16 cellular contexts compared by ENCODE assay signal in the genomic region with DNA sequence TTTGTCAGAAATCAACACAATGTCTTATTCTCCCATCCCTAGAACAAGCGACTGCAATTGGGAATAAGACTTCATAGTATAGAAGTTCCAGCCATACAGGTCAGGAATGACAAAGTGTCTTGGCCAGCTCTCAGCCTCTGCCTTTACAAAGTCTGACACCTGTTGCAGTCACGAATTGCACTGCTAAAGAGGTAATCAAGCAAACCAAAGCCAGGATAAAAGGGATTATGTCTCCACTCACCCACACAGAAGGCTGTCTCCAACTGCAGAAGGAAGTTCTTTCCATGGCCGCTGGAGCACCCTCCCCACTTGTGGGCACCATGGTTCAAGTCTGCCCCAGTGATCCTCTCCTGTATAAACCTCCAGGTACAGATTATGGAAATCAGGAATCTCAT.
DNase-seq lines count a peak whose midpoint lies in the region; ATAC-seq and TF ChIP-seq lines count a peak whose summit lies in the region.
"Had no signal": no experiment of that assay in that cellular context is flagged by ENCODE, and none has a peak within 500 bp of the region (broad histone marks: within the 10 kb centered on the region; RNA-seq: fewer than 3 reads in every experiment).

No MANE protein-coding gene starts in this region.

- H3K4me2 ChIP-seq in hepatocyte, result peak overlapping the region; percentile 55
- H3K4me2 ChIP-seq: BLaER1 had no signal

- no peaks in the 10 kb centered on the region for H3K36me3 ChIP-seq in MG63
- no peaks in the 10 kb centered on the region for H3K36me3 ChIP-seq in ascending aorta
- H3K36me3 ChIP-seq in hepatocyte (replicated peaks; ENCODE audit: insufficient read depth, low read depth), result no peaks in the 10 kb centered on the region
- H3K36me3 ChIP-seq in stomach smooth muscle (ENCODE audit: control insufficient read depth in 2 of 2, insufficient read depth in 2 of 2, low read length in 2 of 2), result no peaks in the 10 kb centered on the region
- H3K36me3 ChIP-seq: BLaER1, thoracic aorta had no signal

- H3K9me2 ChIP-seq in hepatocyte (replicated peaks; ENCODE audit: insufficient read depth), result no peaks in the 10 kb centered on the region

- H4K20me1 ChIP-seq in hepatocyte (ENCODE audit: insufficient read depth, poor library complexity, severe bottlenecking), result no peaks in the 10 kb centered on the region
- H4K20me1 ChIP-seq: BLaER1 had no signal

- H3K4me1 ChIP-seq in ascending aorta, result peaks cover 1 to 31% of the 10 kb centered on the region in 2 donors
- peaks cover 40% of the 10 kb centered on the region for H3K4me1 ChIP-seq in hepatocyte (ENCODE audit: insufficient read depth)
- H3K4me1 ChIP-seq in stomach smooth muscle (ENCODE audit: control insufficient read depth, insufficient read depth, low read length), result peaks cover 29% of the 10 kb centered on the region

- H3K9me3 ChIP-seq in MG63 (no peaks in the 10 kb centered on the region), ascending aorta (no peaks in the 10 kb centered on the region), hepatocyte (ENCODE audit: low read depth) (no peaks in the 10 kb centered on the region), stomach smooth muscle (ENCODE audit: control insufficient read depth in 2 of 2, low read length in 2 of 2) (no peaks in the 10 kb centered on the region)
- H3K9me3 ChIP-seq: BLaER1, thoracic aorta had no signal

- no peak overlapping the region for H2AFZ ChIP-seq in hepatocyte

- no peak overlapping the region for H3K27ac Mint-ChIP-seq in naive thymus-derived CD8-positive, alpha-beta T cell
- H3K27ac Mint-ChIP-seq: activated T-helper 2 cell treated with anti-CD3 and anti-CD28 coated beads, Interferon-gamma antibody, Interleukin-2, Interleukin-4, amounts not matched to agents 10 μg/mL and 5 μg/mL and 100 μg/mL, durations not matched to agents 14 hours and 24 hours and 36 hours had no signal

- H3K4me3 ChIP-seq in MG63 (no peak overlapping the region), ascending aorta (no peak overlapping the region), hepatocyte (no peak overlapping the region), stomach smooth muscle (ENCODE audit: low read length in 2 of 2) (no peak overlapping the region)
- H3K4me3 ChIP-seq: BLaER1, thoracic aorta had no signal

- no peaks in the 10 kb centered on the region for H3K79me2 ChIP-seq in hepatocyte

- peaks cover 0 to 11% (median 0%) of the 10 kb centered on the region in 5 donors for H3K27me3 Mint-ChIP-seq in naive thymus-derived CD8-positive, alpha-beta T cell

- H3K4me1 Mint-ChIP-seq in naive thymus-derived CD8-positive, alpha-beta T cell, result no peaks in the 10 kb centered on the region

- intact Hi-C loops in ascending aorta (cut with DNase I), result no loop called here

- no peak overlapping the region for H3K4me3 Mint-ChIP-seq in naive thymus-derived CD8-positive, alpha-beta T cell

- ATAC-seq in naive thymus-derived CD8-positive, alpha-beta T cell, result no peak
- ATAC-seq: activated CD4-positive, CD25-positive, alpha-beta regulatory T cell treated with anti-CD3 and anti-CD28 coated beads, Interleukin-2, amount 50 U/mL, for 24 hours had no signal

- 69% methylated on average over 3 of the region's 3 CpGs for WGBS in hepatocyte (ENCODE audit: low lambda C conversion rate, missing lambda C conversion rate)

- H3K9me3 Mint-ChIP-seq in naive thymus-derived CD8-positive, alpha-beta T cell, result no peaks in the 10 kb centered on the region
- H3K9me3 Mint-ChIP-seq: activated T-helper 2 cell treated with anti-CD3 and anti-CD28 coated beads, Interferon-gamma antibody, Interleukin-2, Interleukin-4, amounts not matched to agents 10 μg/mL and 5 μg/mL and 100 μg/mL, durations not matched to agents 14 hours and 24 hours and 36 hours had no signal

- no peak for TF ChIP-seq CTCF in ascending aorta (IDR thresholded peaks at IDR 0.05)
- TF ChIP-seq CTCF in hepatocyte (IDR thresholded peaks at IDR 0.05; ENCODE audit: poor library complexity), result no peak

- POLR2A ChIA-PET in naive thymus-derived CD8-positive, alpha-beta T cell (lab: Charles Lee), result no interaction called here

- H3K9ac ChIP-seq in stomach smooth muscle (ENCODE audit: low read length in 2 of 2), result no peak overlapping the region
- H3K9ac ChIP-seq: BLaER1 had no signal

- DNase-seq in MG63, result peak; percentile 43
- peak in 1 of 2 donors; percentile 12 for DNase-seq in ascending aorta (ENCODE audit: low spot score in 2 of 2)
- no peak for DNase-seq in hepatocyte (ENCODE audit: low spot score)
- no peak for DNase-seq in naive thymus-derived CD8-positive, alpha-beta T cell
- no peak for DNase-seq in activated CD4-positive, alpha-beta T cell treated with anti-CD3 and anti-CD28 coated beads for 48 hours
- DNase-seq in activated effector memory CD4-positive, alpha-beta T cell treated with Interleukin-2 at 50 U/mL for 16 hours, result no peak
- no peak for DNase-seq in OCI-M2 (lab: John Stamatoyannopoulos, UW; ENCODE audit: unreplicated experiment)
- DNase-seq: hypothalamus, kidney glomerular epithelial cell, NCI-H1436, SHP77 treated with DMSO at 0.1 percent for 48 hours had no signal

- no peaks in the 10 kb centered on the region for H3K36me3 Mint-ChIP-seq in naive thymus-derived CD8-positive, alpha-beta T cell

- H3K27ac ChIP-seq in ascending aorta (peak overlapping the region; percentile 46 to 60), hepatocyte (peak overlapping the region; percentile 90), stomach smooth muscle (ENCODE audit: low read length) (peak overlapping the region; percentile 37)
- H3K27ac ChIP-seq: BLaER1, thoracic aorta had no signal

- no peaks in the 10 kb centered on the region for H3K27me3 ChIP-seq in MG63
- H3K27me3 ChIP-seq in ascending aorta, result no peaks in the 10 kb centered on the region
- H3K27me3 ChIP-seq in hepatocyte, result no peaks in the 10 kb centered on the region
- H3K27me3 ChIP-seq in stomach smooth muscle (ENCODE audit: control insufficient read depth in 1 of 2, insufficient read depth in 2 of 2, low read length in 2 of 2), result no peaks in the 10 kb centered on the region
- H3K27me3 ChIP-seq: BLaER1 had no signal

Comparison
In these comparisons a context has a peak if more than half of its experiments do, and no peak if none do; other contexts are left out.
1. H3K27ac ChIP-seq: peak in every context shown above with its lines; median percentile 90 in hepatocyte; 53 in ascending aorta; 37 in stomach smooth muscle.